ENCODE assay signal across 11 cellular contexts in genomic region chr5:87151547-87151946, GRCh38.
DNase-seq lines count a peak whose midpoint lies in the region; ATAC-seq, FAIRE-seq and TF ChIP-seq lines count a peak whose summit lies in the region.
"Had no signal": no experiment of that assay in that cellular context is flagged by ENCODE, and none has a peak within 500 bp of the region (broad histone marks: within the 10 kb centered on the region; RNA-seq: fewer than 3 reads in every experiment).

No MANE protein-coding gene starts in this region.

- no peak overlapping the region for H4K91ac ChIP-seq in H9 (ENCODE audit: insufficient read length, low read depth, low read length)

- H3K79me1 ChIP-seq in H9 (ENCODE audit: insufficient read depth, low read depth, low read length, poor library complexity, severe bottlenecking): no peaks in the 10 kb centered on the region

- no peaks in the 10 kb centered on the region for H3K9me3 ChIP-seq in H9 (ENCODE audit: control insufficient read depth, low read depth, low read length)

- no peaks in the 10 kb centered on the region; a peak in 1 of 4 replicates for H3K4me1 Mint-ChIP-seq in H9

- H3K23me2 ChIP-seq in H9 (ENCODE audit: insufficient read length, low read depth, low read length, poor library complexity, severe bottlenecking): no peaks in the 10 kb centered on the region

- H2AK5ac ChIP-seq in H9 (ENCODE audit: insufficient read length, low read length): no peak overlapping the region

- H2BK12ac ChIP-seq in H9 (ENCODE audit: insufficient read length, low read depth, low read length): no peak overlapping the region

- H3K4me1 ChIP-seq in H9 (ENCODE audit: insufficient read depth, low read length): no peaks in the 10 kb centered on the region

- H3K4ac ChIP-seq in H9 (ENCODE audit: low read depth, low read length): no peak overlapping the region

- no peak for TF ChIP-seq CTCF in AG09309 (IDR thresholded peaks at IDR 0.05; ENCODE audit: control insufficient read depth, insufficient read depth, low read depth, low read length, missing control alignments)
- TF ChIP-seq CTCF in fibroblast of the aortic adventitia (IDR thresholded peaks at IDR 0.05; ENCODE audit: insufficient read depth, low read length): no peak
- TF ChIP-seq CTCF in H9 (conservative IDR thresholded peaks at IDR 0.05): no peak

- H3K36me3 Mint-ChIP-seq in H9 (ENCODE audit: insufficient read depth in 1 of 3, low read depth in 3 of 3): no peaks in the 10 kb centered on the region
- H3K36me3 Mint-ChIP-seq: natural killer cell had no signal

- H2BK20ac ChIP-seq in H9 (ENCODE audit: low read depth, low read length, poor library complexity, severe bottlenecking): no peak overlapping the region

- H3K27me3 ChIP-seq in H9 (ENCODE audit: insufficient read depth, low read length): no peaks in the 10 kb centered on the region

- H3K27me3 Mint-ChIP-seq in H9 (ENCODE audit: low read depth): no peaks in the 10 kb centered on the region

- no peak overlapping the region for H2AFZ ChIP-seq in H9 (ENCODE audit: low read length)

- no peaks in the 10 kb centered on the region for H3K79me2 ChIP-seq in H9 (ENCODE audit: insufficient read depth, low read length)

- H2BK15ac ChIP-seq in H9 (ENCODE audit: low read depth, low read length): no peak overlapping the region

- FAIRE-seq in RCC 7860 (lab: Jason Lieb, UNC): peak; percentile 95

- ATAC-seq in HG02759 (IDR thresholded peaks at IDR 0.05; ENCODE audit: unreplicated experiment) (peak; percentile 63), GM19452 (IDR thresholded peaks at IDR 0.05; ENCODE audit: unreplicated experiment) (no peak), GM19023 (IDR thresholded peaks at IDR 0.05; ENCODE audit: unreplicated experiment) (no peak)
- ATAC-seq: natural killer cell had no signal

- no peak overlapping the region for H3K27ac ChIP-seq in H9 (ENCODE audit: insufficient read length, low read depth, low read length)

- DNase-seq in AG09309 (ENCODE audit: low read depth) (peak; percentile 44), RCC 7860 (ENCODE audit: low spot score) (peak; percentile 97), fibroblast of the aortic adventitia (ENCODE audit: low read depth) (peak; percentile 87), OCI-M2 (lab: John Stamatoyannopoulos, UW; ENCODE audit: unreplicated experiment) (no peak), H9 (no peak)
- DNase-seq: cortex of kidney, natural killer cell, NCI-H1694 had no signal

- H3K14ac ChIP-seq in H9 (ENCODE audit: insufficient read depth, low read length): no peak overlapping the region

- H2BK5ac ChIP-seq in H9 (ENCODE audit: insufficient read length, low read length): no peak overlapping the region

- H3K4me3 Mint-ChIP-seq in H9: no peak overlapping the region
- H3K4me3 Mint-ChIP-seq: natural killer cell had no signal

- H3K4me3 ChIP-seq in AG09309 (ENCODE audit: control insufficient read depth, low read depth, low read length) (no peak overlapping the region), fibroblast of the aortic adventitia (ENCODE audit: low read depth, low read length) (no peak overlapping the region)

- no peak overlapping the region for H3K18ac ChIP-seq in H9 (ENCODE audit: insufficient read length, low read depth, low read length)

- H3K9ac ChIP-seq in H9 (ENCODE audit: extremely low read depth, insufficient read length, low read length): no peak overlapping the region

- no peak overlapping the region for H4K8ac ChIP-seq in H9 (replicated peaks; ENCODE audit: insufficient read length, low read depth, low read length)

- H3K56ac ChIP-seq in H9 (ENCODE audit: insufficient read length, low read depth, low read length): no peak overlapping the region

- no peak overlapping the region for H3K23ac ChIP-seq in H9 (ENCODE audit: insufficient read length, low read depth, low read length)

- no peak overlapping the region for H3K27ac Mint-ChIP-seq in H9

- WGBS in H9 (ENCODE audit: extremely low coverage, insufficient read length, low lambda C conversion rate): no CpG with 5 or more reads among the region's 1 CpG

- H3K4me2 ChIP-seq in H9 (ENCODE audit: insufficient read depth, insufficient read length, low read length): no peak overlapping the region

- no peak overlapping the region for H4K5ac ChIP-seq in H9 (ENCODE audit: insufficient read length, low read depth, low read length)

- H4K20me1 ChIP-seq in H9 (ENCODE audit: control insufficient read depth, insufficient read depth, insufficient read length): no peaks in the 10 kb centered on the region

- no peaks in the 10 kb centered on the region for H3K9me3 Mint-ChIP-seq in H9
- H3K9me3 Mint-ChIP-seq: natural killer cell had no signal

- H3T11ph ChIP-seq in H9 (ENCODE audit: low read length): no peak overlapping the region

- no peak overlapping the region for H2BK120ac ChIP-seq in H9 (ENCODE audit: low read depth, low read length, poor library complexity, severe bottlenecking)

Comparison
In these comparisons a context has a peak if more than half of its experiments do, and no peak if none do; other contexts are left out.
1. DNase-seq: peak in AG09309 (single experiment), RCC 7860 (single experiment) and fibroblast of the aortic adventitia (single experiment); none in OCI-M2 (single experiment) and H9 (single experiment).